Comparison of ENCODE assay signal across 14 cellular contexts in the genomic region with DNA sequence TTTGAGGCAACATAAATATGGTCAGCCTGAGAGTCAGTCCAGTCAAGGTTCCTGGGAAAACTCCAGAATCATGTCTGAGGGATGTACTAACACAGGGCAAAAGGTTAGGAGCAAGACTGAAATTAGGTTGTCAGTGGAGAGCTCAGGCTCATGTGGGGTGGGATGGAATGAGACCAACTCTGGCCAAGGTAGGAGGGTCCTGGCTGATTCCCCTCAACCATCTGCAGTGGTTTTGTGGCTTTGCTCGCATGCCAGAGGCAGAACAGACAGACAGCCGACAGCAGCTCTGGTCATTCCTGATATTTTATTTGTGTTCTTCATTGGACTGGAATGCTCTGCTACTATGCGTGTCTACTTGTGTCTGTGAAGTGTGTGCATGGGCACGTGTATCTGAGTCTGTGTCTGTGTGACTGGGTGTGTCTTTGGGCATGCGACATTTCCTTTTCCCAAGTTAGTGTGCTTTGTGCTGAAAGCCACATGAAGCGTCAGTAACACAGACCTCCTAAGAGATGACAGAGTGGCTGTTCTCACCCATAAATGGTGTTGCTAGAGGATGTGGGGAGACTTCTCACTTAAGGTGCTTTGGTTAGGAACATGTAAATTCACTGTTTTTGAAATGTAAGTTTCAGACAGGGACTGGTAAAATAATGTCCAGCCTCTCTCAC.
"Had no signal": no experiment of that assay in that cellular context is flagged by ENCODE, and none has a peak within 500 bp of the region (broad histone marks: within the 10 kb centered on the region; RNA-seq: fewer than 3 reads in every experiment).

No MANE protein-coding gene starts in this region.

- H3K27me3 Mint-ChIP-seq: activated CD4-positive, alpha-beta T cell treated with anti-CD3 and anti-CD28 coated beads, Interleukin-2, amount 10 ng/mL, durations not matched to agents 24 days and 14 days; activated naive CD8-positive, alpha-beta T cell treated with anti-CD3 and anti-CD28 coated beads, Interleukin-2, amount 50 U/mL, for 24 hours; dendritic cell treated with granulocyte-macrophage colony-stimulating factor and Interleukin-4, amounts not matched to agents 40 ng/mL and 50 ng/mL, for 4 days; stimulated activated naive B cell treated with anti-CD40 and anti-IgM and Interleukin-4, amounts not matched to agents 10 μg/mL and 1 μg/mL and 100 μg/mL, for 72 hours had no signal

- H3K9me3 ChIP-seq: mucosa of descending colon, ovary, transverse colon had no signal

- DNase-seq: activated CD4-positive, alpha-beta T cell treated with anti-CD3 and anti-CD28 coated beads, Interleukin-2, amount 10 ng/mL, durations not matched to agents 24 days and 14 days; activated naive CD4-positive, alpha-beta T cell treated with Interleukin-2 at 50 U/mL for 16 hours; activated naive CD8-positive, alpha-beta T cell treated with anti-CD3 and anti-CD28 coated beads, Interleukin-2, amount 50 U/mL, for 24 hours; mammary epithelial cell; mucosa of descending colon; ovary; stimulated activated naive B cell treated with anti-CD40 and anti-IgM and Interleukin-4, amounts not matched to agents 10 μg/mL and 1 μg/mL and 100 μg/mL, for 72 hours; transverse colon had no signal

- H3K36me3 Mint-ChIP-seq: neural progenitor cell; stimulated activated naive B cell treated with anti-CD40 and anti-IgM and Interleukin-4, amounts not matched to agents 10 μg/mL and 1 μg/mL and 100 μg/mL, for 72 hours; WTC11 had no signal

- ATAC-seq: activated naive CD8-positive, alpha-beta T cell treated with anti-CD3 and anti-CD28 coated beads, Interleukin-2, amount 50 U/mL, for 24 hours; mucosa of descending colon; stimulated activated naive B cell treated with anti-CD40 and anti-IgM and Interleukin-4, amounts not matched to agents 10 μg/mL and 1 μg/mL and 100 μg/mL, for 72 hours; WTC11 had no signal

- H3K27ac ChIP-seq: neural progenitor cell, ovary, SK-N-MC, transverse colon had no signal

- H3K4me1 Mint-ChIP-seq: activated CD4-positive, alpha-beta T cell treated with anti-CD3 and anti-CD28 coated beads, Interleukin-2, amount 10 ng/mL, durations not matched to agents 24 days and 14 days; activated naive CD8-positive, alpha-beta T cell treated with anti-CD3 and anti-CD28 coated beads, Interleukin-2, amount 50 U/mL, for 24 hours; stimulated activated naive B cell treated with anti-CD40 and anti-IgM and Interleukin-4, amounts not matched to agents 10 μg/mL and 1 μg/mL and 100 μg/mL, for 72 hours; WTC11 had no signal

- H3K4me2 ChIP-seq: neural progenitor cell had no signal

- H3K4me3 ChIP-seq: mucosa of descending colon, neural progenitor cell, ovary, SK-N-MC, transverse colon had no signal

- H3K9ac ChIP-seq: neural progenitor cell had no signal

- H3K4me1 ChIP-seq: neural progenitor cell, transverse colon had no signal

- H3K4me3 Mint-ChIP-seq: activated CD4-positive, alpha-beta T cell treated with anti-CD3 and anti-CD28 coated beads, Interleukin-2, amount 10 ng/mL, durations not matched to agents 24 days and 14 days; activated naive CD8-positive, alpha-beta T cell treated with anti-CD3 and anti-CD28 coated beads, Interleukin-2, amount 50 U/mL, for 24 hours; dendritic cell treated with granulocyte-macrophage colony-stimulating factor and Interleukin-4, amounts not matched to agents 40 ng/mL and 50 ng/mL, for 4 days; neural progenitor cell; stimulated activated naive B cell treated with anti-CD40 and anti-IgM and Interleukin-4, amounts not matched to agents 10 μg/mL and 1 μg/mL and 100 μg/mL, for 72 hours; T-helper 1 cell treated with Interleukin-12 subunit alpha and Interleukin-12 subunit beta and Interleukin-4 antibody, amounts not matched to agents 30 μg/mL and 1 μg/mL, for 36 hours; WTC11 had no signal

- H3K36me3 ChIP-seq: neural progenitor cell, ovary, transverse colon had no signal

- H2AFZ ChIP-seq: neural progenitor cell had no signal

- FAIRE-seq: islet of Langerhans had no signal

- H3K27ac Mint-ChIP-seq: activated CD4-positive, alpha-beta T cell treated with anti-CD3 and anti-CD28 coated beads, Interleukin-2, amount 10 ng/mL, durations not matched to agents 24 days and 14 days; activated naive CD8-positive, alpha-beta T cell treated with anti-CD3 and anti-CD28 coated beads, Interleukin-2, amount 50 U/mL, for 24 hours; dendritic cell treated with granulocyte-macrophage colony-stimulating factor and Interleukin-4, amounts not matched to agents 40 ng/mL and 50 ng/mL, for 4 days; neural progenitor cell; stimulated activated naive B cell treated with anti-CD40 and anti-IgM and Interleukin-4, amounts not matched to agents 10 μg/mL and 1 μg/mL and 100 μg/mL, for 72 hours; T-helper 1 cell treated with Interleukin-12 subunit alpha and Interleukin-12 subunit beta and Interleukin-4 antibody, amounts not matched to agents 30 μg/mL and 1 μg/mL, for 36 hours; WTC11 had no signal

- H3K27me3 ChIP-seq: neural progenitor cell, ovary, transverse colon had no signal
